In genomic region chr7:8178353-8178752, GRCh38 we compare ENCODE assay signal across 18 cellular contexts.
DNase-seq lines count a peak whose midpoint lies in the region; ATAC-seq and TF ChIP-seq lines count a peak whose summit lies in the region.
"Had no signal": no experiment of that assay in that cellular context is flagged by ENCODE, and none has a peak within 500 bp of the region (broad histone marks: within the 10 kb centered on the region; RNA-seq: fewer than 3 reads in every experiment).

No MANE protein-coding gene starts in this region.

- no peak overlapping the region for H3K4me3 ChIP-seq in PC-3 (ENCODE audit: low read length)
- H3K4me3 ChIP-seq in esophagus muscularis mucosa = no peak overlapping the region

- intact Hi-C loops in PC-3 (cut with micrococcal nuclease) = loop anchor here (2.0 kb wide), 1 partner anchor 46 kb away; no protein-coding TSS in a partner anchor
- intact Hi-C loops in esophagus muscularis mucosa (cut with DNase I) = no loop called here

- POLR2A ChIA-PET in PC-3 (lab: Charles Lee; ENCODE audit: unreplicated experiment) = no interaction called here

- H3K36me3 Mint-ChIP-seq in activated naive CD4-positive, alpha-beta T cell treated with anti-CD3 and anti-CD28 coated beads, Interleukin-2, amount 50 U/mL, for 24 hours = no peaks in the 10 kb centered on the region

- BruUV-seq in PC-3 (replicated peaks; lab: Mats Ljungman, UMichigan) = no TSS peak

- H2AFZ ChIP-seq in PC-3 (ENCODE audit: low read length) = no peak overlapping the region

- H3K9me2 ChIP-seq in PC-3 (replicated peaks; ENCODE audit: low read length) = no peaks in the 10 kb centered on the region

- no peak overlapping the region for H3K4me2 ChIP-seq in PC-3 (ENCODE audit: low read length)

- no peak for DNase-seq in activated naive CD4-positive, alpha-beta T cell treated with Interleukin-2 at 50 U/mL for 16 hours
- DNase-seq in PC-3 = no peak
- DNase-seq in dermis blood vessel endothelial cell = peak; percentile 20
- no peak for DNase-seq in cerebellar nuclear complex (lab: John Stamatoyannopoulos, UW)
- DNase-seq in DMS53 treated with DMSO at 0.1 percent for 48 hours (lab: John Stamatoyannopoulos, UW; ENCODE audit: unreplicated experiment) = no peak
- DNase-seq in esophagus muscularis mucosa (ENCODE audit: extremely low spot score) = no peak
- DNase-seq: activated effector memory CD4-positive, alpha-beta T cell treated with Interleukin-2 at 50 U/mL for 16 hours; AML-193; mesendoderm; NCI-H1105; NCI-H510A treated with DMSO at 0.1 percent for 48 hours; posterior cingulate gyrus; stimulated activated CD4-positive, alpha-beta T cell treated with anti-CD3 and anti-CD28 coated beads, Interleukin-2, amount 100 ng/mL, for 24 hours; stimulated activated naive CD8-positive, alpha-beta T cell treated with anti-CD3 and anti-CD28 coated beads, Interleukin-15, amount 100 ng/mL, for 72 hours had no signal

- peak overlapping the region; percentile 81 for H3K4me3 Mint-ChIP-seq in activated naive CD4-positive, alpha-beta T cell treated with anti-CD3 and anti-CD28 coated beads, Interleukin-2, amount 50 U/mL, for 24 hours

- no peak for TF ChIP-seq CTCF in PC-3 (conservative IDR thresholded peaks at IDR 0.05; ENCODE audit: low read depth, low read length)
- TF ChIP-seq CTCF in esophagus muscularis mucosa (IDR thresholded peaks at IDR 0.05) = no peak

- no peak for TF ChIP-seq EP300 in esophagus muscularis mucosa (IDR thresholded peaks at IDR 0.05)

- CTCF ChIA-PET in PC-3 (lab: Charles Lee) = interaction anchor here (0.6 to 0.7 kb wide), 3 partner anchors 23 to 571 kb away, joined by 3 read pairs; no protein-coding TSS in a partner anchor

- no peak overlapping the region for H3K27ac ChIP-seq in PC-3 (ENCODE audit: low read length)
- peak overlapping the region; percentile 19 for H3K27ac ChIP-seq in temporal lobe (ENCODE audit: low read depth, low read length)
- no peak overlapping the region for H3K27ac ChIP-seq in esophagus muscularis mucosa (replicated peaks in 1 of 4)

- no peaks in the 10 kb centered on the region for H3F3A ChIP-seq in PC-3 (ENCODE audit: low read length, unreplicated experiment)

- H3K27me3 Mint-ChIP-seq in activated naive CD4-positive, alpha-beta T cell treated with anti-CD3 and anti-CD28 coated beads, Interleukin-2, amount 50 U/mL, for 24 hours = no peaks in the 10 kb centered on the region
- H3K27me3 Mint-ChIP-seq: stimulated activated naive CD8-positive, alpha-beta T cell treated with anti-CD3 and anti-CD28 coated beads, Interleukin-15, amount 100 ng/mL, for 72 hours had no signal

- H3K27me3 ChIP-seq in PC-3 (ENCODE audit: low read length) = 0 out of 2 replicates have a peak, but pooled peaks cover 3% of the 10 kb centered on the region
- no peaks in the 10 kb centered on the region for H3K27me3 ChIP-seq in esophagus muscularis mucosa

- H3K9me3 Mint-ChIP-seq in activated naive CD4-positive, alpha-beta T cell treated with anti-CD3 and anti-CD28 coated beads, Interleukin-2, amount 50 U/mL, for 24 hours = peaks cover 5% of the 10 kb centered on the region
- H3K9me3 Mint-ChIP-seq: stimulated activated naive CD8-positive, alpha-beta T cell treated with anti-CD3 and anti-CD28 coated beads, Interleukin-15, amount 100 ng/mL, for 72 hours had no signal

- no peaks in the 10 kb centered on the region for H3K9me3 ChIP-seq in PC-3 (ENCODE audit: low read length)
- H3K9me3 ChIP-seq in esophagus muscularis mucosa = no peaks in the 10 kb centered on the region

- peak overlapping the region; percentile 96 for H3K27ac Mint-ChIP-seq in activated naive CD4-positive, alpha-beta T cell treated with anti-CD3 and anti-CD28 coated beads, Interleukin-2, amount 50 U/mL, for 24 hours

- ATAC-seq in PC-3 = peak; percentile 45; the same call in 1 of the 2 replicates
- ATAC-seq: HCT116; Right ventricle myocardium inferior; stimulated activated naive CD8-positive, alpha-beta T cell treated with anti-CD3 and anti-CD28 coated beads, Interleukin-15, amount 100 ng/mL, for 72 hours had no signal

- peaks cover 67% of the 10 kb centered on the region for H3K4me1 Mint-ChIP-seq in activated naive CD4-positive, alpha-beta T cell treated with anti-CD3 and anti-CD28 coated beads, Interleukin-2, amount 50 U/mL, for 24 hours

- no peak overlapping the region for H3K9ac ChIP-seq in PC-3 (ENCODE audit: low read length)

- no peak for TF ChIP-seq POLR2A in esophagus muscularis mucosa (IDR thresholded peaks at IDR 0.05; ENCODE audit: low read depth)

- H3K4me1 ChIP-seq in PC-3 (ENCODE audit: insufficient read depth, low read length) (no peaks in the 10 kb centered on the region), esophagus muscularis mucosa (peaks cover 0 to 11% (median 0%) of the 10 kb centered on the region in 4 donors)

- H3K36me3 ChIP-seq in PC-3 (ENCODE audit: low read depth, low read length) (no peaks in the 10 kb centered on the region), esophagus muscularis mucosa (no peaks in the 10 kb centered on the region)

- H3K79me2 ChIP-seq in PC-3 (ENCODE audit: low read length) = no peaks in the 10 kb centered on the region

- H4K20me1 ChIP-seq in PC-3 (ENCODE audit: low read length) = no peaks in the 10 kb centered on the region
